In the genomic region with DNA sequence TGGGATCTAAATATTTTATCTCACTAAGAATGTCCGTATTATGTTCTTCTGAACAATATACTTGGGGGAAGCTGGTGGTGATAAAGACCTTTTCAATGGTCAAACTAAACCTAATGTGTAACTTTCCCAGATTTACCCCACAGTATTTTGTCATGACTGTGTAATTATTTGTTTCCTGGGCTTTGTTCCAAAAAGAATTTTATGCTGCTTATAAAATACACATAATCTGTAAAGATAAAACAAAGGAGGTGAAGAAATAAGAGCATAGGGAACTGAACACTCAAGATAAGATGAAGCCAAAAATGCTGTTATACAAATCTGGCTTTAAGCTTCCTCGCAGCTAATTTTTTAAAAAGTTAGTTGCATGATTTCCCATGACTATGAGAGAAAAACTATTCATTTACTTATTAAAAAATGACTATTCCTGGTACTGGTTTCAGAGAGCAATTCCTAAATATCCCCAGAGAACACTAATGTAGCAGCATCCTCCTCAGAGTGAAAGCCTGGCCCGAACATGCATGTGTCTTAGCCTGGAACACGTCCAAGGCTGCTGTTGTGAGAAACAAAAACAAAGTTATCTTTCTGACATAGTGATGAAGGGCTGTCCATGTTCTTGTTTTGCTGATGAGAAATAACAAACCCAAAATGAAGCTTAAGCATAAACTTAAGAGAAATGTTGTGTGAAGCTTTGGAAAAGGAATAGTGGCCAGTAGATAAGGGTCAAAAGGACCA, we compare ENCODE assay signal across 12 cellular contexts. TPM values are rescaled to one million over a fixed set of nuclear protein-coding genes. Genes with fewer than 3 reads are reported as not detected.
DNase-seq lines count a peak whose midpoint lies in the region; ATAC-seq, FAIRE-seq and TF ChIP-seq lines count a peak whose summit lies in the region.
"Had no signal": no experiment of that assay in that cellular context is flagged by ENCODE, and none has a peak within 500 bp of the region (broad histone marks: within the 10 kb centered on the region; RNA-seq: fewer than 3 reads in every experiment).

No MANE protein-coding gene starts in this region.

- peak overlapping the region; percentile 3 for H3K4me3 Mint-ChIP-seq in astrocyte (ENCODE audit: unreplicated experiment)
- H3K4me3 Mint-ChIP-seq: IgD-negative memory B cell had no signal

- H4K20me1 ChIP-seq in astrocyte (ENCODE audit: insufficient read depth, low read length): no peaks in the 10 kb centered on the region

- FAIRE-seq in astrocyte (lab: Jason Lieb, UNC): no peak

- no peak for TF ChIP-seq CTCF in astrocyte (IDR thresholded peaks at IDR 0.05; ENCODE audit: insufficient read depth, low read depth, low read length)
- TF ChIP-seq CTCF in left ventricle myocardium inferior (IDR thresholded peaks at IDR 0.05; ENCODE audit: borderline replicate concordance): no peak

- H3K79me2 ChIP-seq in astrocyte (ENCODE audit: insufficient read depth, low read length): peaks cover 33% of the 10 kb centered on the region

- peaks cover 4% of the 10 kb centered on the region for H3K9me3 ChIP-seq in astrocyte (ENCODE audit: insufficient read depth, low read depth, low read length)
- H3K9me3 ChIP-seq in left ventricle myocardium inferior (replicated peaks): no peaks in the 10 kb centered on the region
- no peaks in the 10 kb centered on the region for H3K9me3 ChIP-seq in skeletal muscle tissue (ENCODE audit: control insufficient read depth in 3 of 3, low read length in 3 of 3)

- H3K36me3 ChIP-seq in astrocyte (ENCODE audit: insufficient read depth, low read length) (peaks cover 16% of the 10 kb centered on the region), left ventricle myocardium inferior (no peaks in the 10 kb centered on the region), skeletal muscle tissue (ENCODE audit: control insufficient read depth in 3 of 3, insufficient read depth in 3 of 3, low read length in 3 of 3) (no peaks in the 10 kb centered on the region)

- H3K4me1 Mint-ChIP-seq in astrocyte (ENCODE audit: low read depth, unreplicated experiment): peaks cover 39% of the 10 kb centered on the region
- H3K4me1 Mint-ChIP-seq: IgD-negative memory B cell had no signal

- no peak overlapping the region for H2AFZ ChIP-seq in astrocyte (ENCODE audit: low read depth, low read length)

- no peak for ATAC-seq in GM18870 (IDR thresholded peaks at IDR 0.05; ENCODE audit: unreplicated experiment)
- ATAC-seq in GM18519 (IDR thresholded peaks at IDR 0.05; ENCODE audit: low FRiP score, unreplicated experiment): no peak

- peak; percentile 62 for DNase-seq in HT-29 (ENCODE audit: low spot score)
- peak; percentile 46 for DNase-seq in astrocyte (ENCODE audit: low read depth)
- DNase-seq in left ventricle myocardium inferior: peak; percentile 31
- DNase-seq in NCI-H2029 treated with DMSO at 0.1 percent for 48 hours (lab: John Stamatoyannopoulos, UW): no peak
- DNase-seq: activated CD4-positive, alpha-beta T cell treated with anti-CD3 and anti-CD28 coated beads for 4 hours; activated gamma-delta T cell; DND-41; NCI-H2227 treated with DMSO at 0.1 percent for 48 hours had no signal

- H3K9me3 Mint-ChIP-seq in astrocyte (ENCODE audit: unreplicated experiment): no peaks in the 10 kb centered on the region

- H3K27ac ChIP-seq in astrocyte (ENCODE audit: low read depth, low read length) (peak overlapping the region; percentile 86), left ventricle myocardium inferior (replicated peaks) (peak overlapping the region; percentile 74), skeletal muscle tissue (ENCODE audit: low read depth, low read length) (peak overlapping the region; percentile 28)

- peak overlapping the region; percentile 72 for H3K4me2 ChIP-seq in astrocyte (ENCODE audit: low read length)

- no peak overlapping the region for H3K4me3 ChIP-seq in astrocyte (ENCODE audit: insufficient read depth, low read depth, low read length)
- H3K4me3 ChIP-seq in left ventricle myocardium inferior: no peak overlapping the region
- no peak overlapping the region for H3K4me3 ChIP-seq in skeletal muscle tissue (ENCODE audit: low read length in 3 of 3)

- peak overlapping the region; percentile 55 for H3K9ac ChIP-seq in astrocyte (ENCODE audit: low read length)
- no peak overlapping the region for H3K9ac ChIP-seq in skeletal muscle tissue (ENCODE audit: low read depth in 1 of 3, low read length in 3 of 3)

- H3K4me1 ChIP-seq in astrocyte (ENCODE audit: insufficient read depth, low read length) (peaks cover 33% of the 10 kb centered on the region), left ventricle myocardium inferior (peaks cover 32% of the 10 kb centered on the region), skeletal muscle tissue (ENCODE audit: control insufficient read depth in 3 of 3, insufficient read depth in 3 of 3, low read length in 3 of 3) (peaks cover 4 to 11% (median 9%) of the 10 kb centered on the region in 3 donors)

- peak overlapping the region; percentile 93 for H3K27ac Mint-ChIP-seq in astrocyte (ENCODE audit: unreplicated experiment)
- H3K27ac Mint-ChIP-seq: IgD-negative memory B cell had no signal

- intact Hi-C loops in left ventricle myocardium inferior (cut with micrococcal nuclease): no loop called here

- H3K27me3 ChIP-seq in astrocyte (ENCODE audit: insufficient read depth, low read length) (no peaks in the 10 kb centered on the region), left ventricle myocardium inferior (ENCODE audit: low read depth) (no peaks in the 10 kb centered on the region), skeletal muscle tissue (ENCODE audit: control insufficient read depth in 3 of 3, insufficient read depth in 3 of 3, low read length in 3 of 3) (no peaks in the 10 kb centered on the region)

- H3K27me3 Mint-ChIP-seq in astrocyte (ENCODE audit: low read depth, unreplicated experiment): no peaks in the 10 kb centered on the region

- H3K36me3 Mint-ChIP-seq in astrocyte (ENCODE audit: low read depth, unreplicated experiment): peaks cover 38% of the 10 kb centered on the region
- H3K36me3 Mint-ChIP-seq: IgD-negative memory B cell had no signal

RNA-seq across cellular contexts. Expression of a gene that starts 33.9 kb away (rescaled TPM):
- 236 TPM in 2 replicates for total RNA-seq in HT-29 (2014; rRNA removed; shearing (Covaris generic))
- 55.9 and 62.3 TPM in 2 replicates for total RNA-seq in astrocyte
- total RNA-seq in left ventricle myocardium inferior: 85.9 TPM
- 95.5 TPM for total RNA-seq in skeletal muscle tissue

Comparison
In these comparisons a context has a peak if more than half of its experiments do, and no peak if none do; other contexts are left out.
1. H3K27ac ChIP-seq: peak in every context shown above with its lines; median percentile 86 in astrocyte; 74 in left ventricle myocardium inferior; 28 in skeletal muscle tissue.